32 cellular contexts compared by ENCODE assay signal in genomic region chr4:152294331-152294730, GRCh38.
"Had no signal": no experiment of that assay in that cellular context is flagged by ENCODE, and none has a peak within 500 bp of the region (broad histone marks: within the 10 kb centered on the region; RNA-seq: fewer than 3 reads in every experiment).

No MANE protein-coding gene starts in this region.

- H3K9me3 ChIP-seq: colonic mucosa, gastrocnemius medialis, heart left ventricle, left lung, prostate gland, right atrium auricular region, thoracic aorta, tibial nerve, upper lobe of right lung, uterus had no signal

- H3K9me3 Mint-ChIP-seq: dendritic cell treated with granulocyte-macrophage colony-stimulating factor and Interleukin-4, amounts not matched to agents 40 ng/mL and 50 ng/mL, for 4 days; endodermal cell; nephron; neural progenitor cell; stimulated activated effector memory CD8-positive, alpha-beta T cell treated with anti-CD3 and anti-CD28 coated beads, Interleukin-12 subunit alpha, Interleukin-12 subunit beta, amount 100 ng/mL, for 72 hours had no signal

- H3K4me1 Mint-ChIP-seq: endodermal cell; stimulated activated effector memory CD8-positive, alpha-beta T cell treated with anti-CD3 and anti-CD28 coated beads, Interleukin-12 subunit alpha, Interleukin-12 subunit beta, amount 100 ng/mL, for 72 hours had no signal

- H3K27me3 ChIP-seq: colonic mucosa, gastrocnemius medialis, hepatocyte, left lung, neural progenitor cell, right atrium auricular region, tibial nerve, upper lobe of right lung, uterus had no signal

- FAIRE-seq: islet of Langerhans had no signal

- DNase-seq: colonic mucosa; effector CD8-positive, alpha-beta T cell; endodermal cell; foreskin fibroblast; gastrocnemius medialis; heart left ventricle; left cardiac atrium; left lung; mesendoderm; midbrain; naive thymus-derived CD4-positive, alpha-beta T cell; stimulated activated CD4-positive, alpha-beta T cell treated with anti-CD3 and anti-CD28 coated beads, Interleukin-12 subunit alpha, Interleukin-12 subunit beta, amount 100 ng/mL, for 4 hours; stimulated activated CD4-positive, alpha-beta T cell treated with anti-CD3 and anti-CD28 coated beads, Interleukin-1b, Interleukin-23, amount 100 ng/mL, for 48 hours; stimulated activated CD4-positive, alpha-beta T cell treated with anti-CD3 and anti-CD28 coated beads, Interleukin-4, amount 100 ng/mL, for 24 hours; stimulated activated naive CD8-positive, alpha-beta T cell treated with anti-CD3 and anti-CD28 coated beads, Interleukin-15, Interleukin-2, amounts not matched to agents 100 U/mL and 50 U/mL, for 24 hours; substantia nigra; upper lobe of right lung; uterus had no signal

- H3K79me2 ChIP-seq: hepatocyte, parathyroid adenoma had no signal

- H3K4me3 ChIP-seq: colonic mucosa, gastrocnemius medialis, heart left ventricle, hepatocyte, left lung, neural progenitor cell, prostate gland, right atrium auricular region, smooth muscle cell, thoracic aorta, tibial nerve, upper lobe of right lung, uterus had no signal

- H3K4me2 ChIP-seq: hepatocyte, neural progenitor cell, smooth muscle cell had no signal

- H3K4me1 ChIP-seq: colonic mucosa, gastrocnemius medialis, left lung, neural progenitor cell, parathyroid adenoma, prostate gland, right atrium auricular region, upper lobe of right lung, uterus had no signal

- ATAC-seq: gastrocnemius medialis; heart left ventricle; left cardiac atrium; left lung; naive thymus-derived CD4-positive, alpha-beta T cell; sciatic nerve; stimulated activated effector memory CD8-positive, alpha-beta T cell treated with anti-CD3 and anti-CD28 coated beads, Interleukin-12 subunit alpha, Interleukin-12 subunit beta, amount 100 ng/mL, for 72 hours; stimulated activated naive CD8-positive, alpha-beta T cell treated with anti-CD3 and anti-CD28 coated beads, Interleukin-15, Interleukin-2, amounts not matched to agents 100 U/mL and 50 U/mL, for 24 hours; upper lobe of right lung had no signal

- H3K4me3 Mint-ChIP-seq: dendritic cell treated with granulocyte-macrophage colony-stimulating factor and Interleukin-4, amounts not matched to agents 40 ng/mL and 50 ng/mL, for 4 days; endodermal cell; naive thymus-derived CD4-positive, alpha-beta T cell; nephron; neural progenitor cell; stimulated activated effector memory CD8-positive, alpha-beta T cell treated with anti-CD3 and anti-CD28 coated beads, Interleukin-12 subunit alpha, Interleukin-12 subunit beta, amount 100 ng/mL, for 72 hours had no signal

- H3K9ac ChIP-seq: neural progenitor cell, parathyroid adenoma had no signal

- H3K27ac Mint-ChIP-seq: dendritic cell treated with granulocyte-macrophage colony-stimulating factor and Interleukin-4, amounts not matched to agents 40 ng/mL and 50 ng/mL, for 4 days; endodermal cell; nephron; neural progenitor cell; stimulated activated effector memory CD8-positive, alpha-beta T cell treated with anti-CD3 and anti-CD28 coated beads, Interleukin-12 subunit alpha, Interleukin-12 subunit beta, amount 100 ng/mL, for 72 hours had no signal

- H3K36me3 ChIP-seq: colonic mucosa, gastrocnemius medialis, heart left ventricle, left lung, neural progenitor cell, prostate gland, right atrium auricular region, thoracic aorta, tibial nerve, upper lobe of right lung, uterus had no signal

- H2AFZ ChIP-seq: hepatocyte, neural progenitor cell, parathyroid adenoma had no signal

- H3K27ac ChIP-seq: colonic mucosa, epithelial cell of prostate, gastrocnemius medialis, heart left ventricle, hepatocyte, left lung, neural progenitor cell, parathyroid adenoma, prostate gland, right atrium auricular region, thoracic aorta, tibial nerve, upper lobe of right lung, uterus had no signal

- H3K36me3 Mint-ChIP-seq: neural progenitor cell; stimulated activated effector memory CD8-positive, alpha-beta T cell treated with anti-CD3 and anti-CD28 coated beads, Interleukin-12 subunit alpha, Interleukin-12 subunit beta, amount 100 ng/mL, for 72 hours had no signal
